7 cellular contexts compared by ENCODE assay signal in genomic region chr3:70120360-70120966, GRCh38.
DNase-seq lines count a peak whose midpoint lies in the region; ATAC-seq and TF ChIP-seq lines count a peak whose summit lies in the region.

No MANE protein-coding gene starts in this region.

- ATAC-seq in GM21529 (IDR thresholded peaks at IDR 0.05; ENCODE audit: unreplicated experiment) = peak; percentile 100

- no peaks in the 10 kb centered on the region for H3K27me3 ChIP-seq in kidney epithelial cell (ENCODE audit: control insufficient read depth, insufficient read depth, low read length)

- no peak overlapping the region for H3K4me3 ChIP-seq in kidney epithelial cell (ENCODE audit: low read depth, low read length)

- peak; percentile 60 for DNase-seq in HT1080 (ENCODE audit: low read depth)
- peak; percentile 10 for DNase-seq in SKM-1 (lab: John Stamatoyannopoulos, UW; ENCODE audit: unreplicated experiment)
- DNase-seq in astrocyte of the hippocampus (ENCODE audit: low read depth, low spot score) = peak; percentile 47
- DNase-seq in kidney epithelial cell (ENCODE audit: low read depth) = peak; percentile 18
- peak; percentile 14 for DNase-seq in stimulated activated CD8-positive, alpha-beta memory T cell treated with anti-CD3 and anti-CD28 coated beads, Interleukin-15, amount 100 ng/mL, for 24 hours (ENCODE audit: low read depth)

- H3K36me3 ChIP-seq in kidney epithelial cell (ENCODE audit: control insufficient read depth, insufficient read depth, low read length) = no peaks in the 10 kb centered on the region

- TF ChIP-seq CTCF in GM12801 (IDR thresholded peaks at IDR 0.05; ENCODE audit: extremely low read depth, insufficient read length) (peak; percentile 53), kidney epithelial cell (IDR thresholded peaks at IDR 0.05; ENCODE audit: insufficient read depth, low read length, poor library complexity, severe bottlenecking) (peak; percentile 79)

Comparison
In these comparisons a context has a peak if more than half of its experiments do, and no peak if none do; other contexts are left out.
1. DNase-seq: peak in every context shown above with its lines; median percentile 60 in HT1080; 47 in astrocyte of the hippocampus; 18 in kidney epithelial cell; 14 in stimulated activated CD8-positive, alpha-beta memory T cell treated with anti-CD3 and anti-CD28 coated beads, Interleukin-15, amount 100 ng/mL, for 24 hours; 10 in SKM-1.